In genomic region chr15:31367021-31367729, GRCh38 we compare ENCODE assay signal across 9 cellular contexts. TPM values are rescaled to one million over a fixed set of nuclear protein-coding genes. Genes with fewer than 3 reads are reported as not detected.
DNase-seq lines count a peak whose midpoint lies in the region; ATAC-seq and TF ChIP-seq lines count a peak whose summit lies in the region.
"Had no signal": no experiment of that assay in that cellular context is flagged by ENCODE, and none has a peak within 500 bp of the region (broad histone marks: within the 10 kb centered on the region; RNA-seq: fewer than 3 reads in every experiment).

No MANE protein-coding gene starts in this region.

- no peaks in the 10 kb centered on the region for H3K9me3 Mint-ChIP-seq in stimulated activated naive CD8-positive, alpha-beta T cell treated with anti-CD3 and anti-CD28 coated beads, Interleukin-15, Interleukin-2, amounts not matched to agents 100 ng/mL and 50 ng/mL, for 24 hours
- H3K9me3 Mint-ChIP-seq in naive thymus-derived CD4-positive, alpha-beta T cell: peaks cover 0 to 5% (median 0%) of the 10 kb centered on the region in 11 donors
- H3K9me3 Mint-ChIP-seq in osteocyte (ENCODE audit: unreplicated experiment): peaks cover 12% of the 10 kb centered on the region

- no peak for DNase-seq in stimulated activated naive CD8-positive, alpha-beta T cell treated with anti-CD3 and anti-CD28 coated beads, Interleukin-15, Interleukin-2, amounts not matched to agents 100 U/mL and 50 U/mL, for 24 hours
- DNase-seq in cerebellar cortex (ENCODE audit: low spot score): peak; percentile 67
- no peak for DNase-seq in naive thymus-derived CD4-positive, alpha-beta T cell
- no peak for DNase-seq in osteocyte (ENCODE audit: extremely low spot score, unreplicated experiment)
- DNase-seq in RPMI8226: no peak
- DNase-seq in stimulated activated CD4-positive, alpha-beta T cell treated with anti-CD3 and anti-CD28 coated beads, Interleukin-15, amount 100 ng/mL, for 24 hours: no peak
- DNase-seq in stimulated activated CD4-positive, alpha-beta T cell treated with anti-CD3 and anti-CD28 coated beads, Interleukin-2, amount 100 ng/mL, for 48 hours: no peak
- DNase-seq: activated CD8-positive, alpha-beta memory T cell treated with anti-CD3 and anti-CD28 coated beads for 24 hours had no signal

- peak overlapping the region; percentile 94 for H3K27ac Mint-ChIP-seq in stimulated activated naive CD8-positive, alpha-beta T cell treated with anti-CD3 and anti-CD28 coated beads, Interleukin-15, Interleukin-2, amounts not matched to agents 100 ng/mL and 50 ng/mL, for 24 hours
- peak overlapping the region; percentile 92 to 99 (median 97) for H3K27ac Mint-ChIP-seq in naive thymus-derived CD4-positive, alpha-beta T cell
- H3K27ac Mint-ChIP-seq in osteocyte (ENCODE audit: unreplicated experiment): no peak overlapping the region

- intact Hi-C loops in naive thymus-derived CD4-positive, alpha-beta T cell (cut with micrococcal nuclease): no loop called here

- TF ChIP-seq CTCF in osteocyte (IDR thresholded peaks at IDR 0.05): no peak

- H3K27me3 ChIP-seq in naive thymus-derived CD4-positive, alpha-beta T cell (ENCODE audit: control insufficient read depth in 2 of 2, insufficient read depth in 2 of 2, low read length in 2 of 2): no peaks in the 10 kb centered on the region

- POLR2A ChIA-PET in naive thymus-derived CD4-positive, alpha-beta T cell (lab: Charles Lee): interaction anchor here (0.6 to 25.6 kb wide), 16 partner anchors 9 to 123 kb away, joined by 3 to 529 read pairs (median 8); partner anchors contain the start of gene KLF13

- peak overlapping the region; percentile 70 for H3K4me3 Mint-ChIP-seq in stimulated activated naive CD8-positive, alpha-beta T cell treated with anti-CD3 and anti-CD28 coated beads, Interleukin-15, Interleukin-2, amounts not matched to agents 100 ng/mL and 50 ng/mL, for 24 hours
- H3K4me3 Mint-ChIP-seq in naive thymus-derived CD4-positive, alpha-beta T cell: peak overlapping the region; percentile 54 to 87 (median 82)
- no peak overlapping the region for H3K4me3 Mint-ChIP-seq in osteocyte (ENCODE audit: unreplicated experiment)

- CTCF ChIA-PET in naive thymus-derived CD4-positive, alpha-beta T cell (lab: Charles Lee): interaction anchor here (0.8 to 6.5 kb wide), 14 partner anchors 11 to 167 kb away, joined by 3 to 54 read pairs (median 7); no protein-coding TSS in a partner anchor

- H3K4me1 ChIP-seq in naive thymus-derived CD4-positive, alpha-beta T cell (ENCODE audit: control insufficient read depth in 2 of 2, insufficient read depth in 2 of 2, low read length in 2 of 2): peaks cover 85 to 86% of the 10 kb centered on the region in 2 donors

- H3K36me3 ChIP-seq in naive thymus-derived CD4-positive, alpha-beta T cell (ENCODE audit: control insufficient read depth in 2 of 3, insufficient read depth in 3 of 3, low read length in 3 of 3): peaks cover 0 to 5% (median 0%) of the 10 kb centered on the region in 3 experiments

- peak overlapping the region; percentile 94 for H3K27ac ChIP-seq in naive thymus-derived CD4-positive, alpha-beta T cell (ENCODE audit: low read depth, low read length)

- peaks cover 92% of the 10 kb centered on the region for H3K4me1 Mint-ChIP-seq in stimulated activated naive CD8-positive, alpha-beta T cell treated with anti-CD3 and anti-CD28 coated beads, Interleukin-15, Interleukin-2, amounts not matched to agents 100 ng/mL and 50 ng/mL, for 24 hours (ENCODE audit: low read depth)
- H3K4me1 Mint-ChIP-seq in naive thymus-derived CD4-positive, alpha-beta T cell: peaks cover 80 to 99% (median 92%) of the 10 kb centered on the region in 7 donors
- H3K4me1 Mint-ChIP-seq in osteocyte (ENCODE audit: unreplicated experiment): peaks cover 45% of the 10 kb centered on the region

- no peaks in the 10 kb centered on the region for H3K27me3 Mint-ChIP-seq in stimulated activated naive CD8-positive, alpha-beta T cell treated with anti-CD3 and anti-CD28 coated beads, Interleukin-15, Interleukin-2, amounts not matched to agents 100 ng/mL and 50 ng/mL, for 24 hours
- H3K27me3 Mint-ChIP-seq in naive thymus-derived CD4-positive, alpha-beta T cell: no peaks in the 10 kb centered on the region
- H3K27me3 Mint-ChIP-seq in osteocyte (ENCODE audit: unreplicated experiment): no peaks in the 10 kb centered on the region

- peaks cover 0 to 6% (median 0%) of the 10 kb centered on the region in 3 experiments for H3K9me3 ChIP-seq in naive thymus-derived CD4-positive, alpha-beta T cell (ENCODE audit: control insufficient read depth in 2 of 3, low read length in 3 of 3)

- ATAC-seq in stimulated activated naive CD8-positive, alpha-beta T cell treated with anti-CD3 and anti-CD28 coated beads, Interleukin-15, Interleukin-2, amounts not matched to agents 100 U/mL and 50 U/mL, for 24 hours: no peak
- ATAC-seq in naive thymus-derived CD4-positive, alpha-beta T cell: no peak

- H3K36me3 Mint-ChIP-seq in stimulated activated naive CD8-positive, alpha-beta T cell treated with anti-CD3 and anti-CD28 coated beads, Interleukin-15, Interleukin-2, amounts not matched to agents 100 ng/mL and 50 ng/mL, for 24 hours (ENCODE audit: low read depth): peaks cover 33% of the 10 kb centered on the region
- H3K36me3 Mint-ChIP-seq in naive thymus-derived CD4-positive, alpha-beta T cell: peaks cover 7 to 35% (median 13%) of the 10 kb centered on the region in 5 donors
- H3K36me3 Mint-ChIP-seq in osteocyte (ENCODE audit: unreplicated experiment): peaks cover 7% of the 10 kb centered on the region

- H3K4me3 ChIP-seq in naive thymus-derived CD4-positive, alpha-beta T cell (ENCODE audit: low read length): peak overlapping the region; percentile 36

RNA-seq across cellular contexts. Expression of gene KLF13, which starts 40.5 kb away (rescaled TPM):
- 100 to 1,000 TPM; 175 to 256 (median 199) TPM for total RNA-seq in naive thymus-derived CD4-positive, alpha-beta T cell
- 10 to 100 TPM; 42.4 to 53.7 TPM for polyA plus RNA-seq in naive thymus-derived CD4-positive, alpha-beta T cell
- total RNA-seq in osteocyte: 54.5 and 57.7 TPM in 2 replicates
